ENCODE assay signal across 13 cellular contexts in the genomic region with DNA sequence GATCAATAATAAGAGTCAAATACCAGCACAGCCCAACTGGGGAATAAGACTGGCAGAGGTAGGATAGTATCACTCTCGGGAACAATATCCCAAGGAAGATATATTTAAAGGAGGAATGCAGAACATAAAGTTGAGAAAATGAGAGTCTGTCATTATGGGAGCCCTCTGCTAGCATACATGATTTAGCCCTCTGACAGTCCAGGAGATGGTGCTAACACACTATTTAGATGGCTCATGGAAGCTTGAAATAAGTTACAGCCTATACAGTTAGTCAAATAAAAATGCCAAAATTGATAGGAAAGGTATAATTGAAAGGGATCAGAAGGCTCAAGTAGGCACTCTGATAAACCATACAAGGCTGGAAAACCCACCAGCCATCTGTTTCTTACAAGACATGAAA.
DNase-seq lines count a peak whose midpoint lies in the region; ATAC-seq and TF ChIP-seq lines count a peak whose summit lies in the region.
"Had no signal": no experiment of that assay in that cellular context is flagged by ENCODE, and none has a peak within 500 bp of the region (broad histone marks: within the 10 kb centered on the region; RNA-seq: fewer than 3 reads in every experiment).

No MANE protein-coding gene starts in this region.

- H3K36me3 ChIP-seq in liver (ENCODE audit: control insufficient read depth in 4 of 4, insufficient read depth in 3 of 4, low read depth in 1 of 4, low read length in 3 of 4) (no peaks in the 10 kb centered on the region), right lobe of liver (no peaks in the 10 kb centered on the region), left ventricle myocardium inferior (no peaks in the 10 kb centered on the region)
- H3K36me3 ChIP-seq: BLaER1 treated with 17β-estradiol and CSF1 and Interleukin-3, amounts not matched to agents 10 nM and 100 nM; Peyer's patch had no signal

- DNase-seq in right lobe of liver (no peak), fibroblast of pulmonary artery (ENCODE audit: low read depth) (peak; percentile 65), A172 (ENCODE audit: low spot score) (no peak), left ventricle myocardium inferior (no peak)
- DNase-seq in activated CD4-positive, alpha-beta T cell treated with anti-CD3 and anti-CD28 coated beads for 1 hour = no peak
- DNase-seq: activated CD4-positive, CD25-positive, alpha-beta regulatory T cell treated with anti-CD3 and anti-CD28 coated beads, Interleukin-2, amount 50 U/mL, for 72 hours; NCI-H146; Peyer's patch had no signal

- TF ChIP-seq CTCF in liver (IDR thresholded peaks at IDR 0.05; ENCODE audit: low read depth, low read length, missing input control) (no peak), right lobe of liver (IDR thresholded peaks at IDR 0.05) (peak in 1 of 4 donors; percentile 8), fibroblast of pulmonary artery (IDR thresholded peaks at IDR 0.05; ENCODE audit: low read length, missing control alignments) (peak; percentile 54), left ventricle myocardium inferior (IDR thresholded peaks at IDR 0.05; ENCODE audit: borderline replicate concordance) (no peak)

- intact Hi-C loops in right lobe of liver (cut with DNase I) = no loop called here
- intact Hi-C loops in left ventricle myocardium inferior (cut with micrococcal nuclease) = no loop called here

- H3K4me1 ChIP-seq in liver (ENCODE audit: control insufficient read depth in 4 of 4, insufficient read depth in 4 of 4, low read length in 3 of 4) (no peaks in the 10 kb centered on the region), right lobe of liver (no peaks in the 10 kb centered on the region), left ventricle myocardium inferior (no peaks in the 10 kb centered on the region)
- H3K4me1 ChIP-seq: BLaER1 treated with 17β-estradiol and CSF1 and Interleukin-3, amounts not matched to agents 10 nM and 100 nM; Peyer's patch had no signal

- no peak overlapping the region for H3K9ac ChIP-seq in liver (ENCODE audit: low read depth in 1 of 2, low read length in 2 of 2)
- H3K9ac ChIP-seq: BLaER1 treated with 17β-estradiol and CSF1 and Interleukin-3, amounts not matched to agents 10 nM and 100 nM had no signal

- H3K4me3 ChIP-seq in liver (ENCODE audit: low read depth in 1 of 3, low read length in 3 of 3) = no peak overlapping the region
- no peak overlapping the region for H3K4me3 ChIP-seq in right lobe of liver
- no peak overlapping the region for H3K4me3 ChIP-seq in fibroblast of pulmonary artery (replicated peaks; ENCODE audit: low read depth, low read length)
- no peak overlapping the region for H3K4me3 ChIP-seq in left ventricle myocardium inferior
- H3K4me3 ChIP-seq: BLaER1 treated with 17β-estradiol and CSF1 and Interleukin-3, amounts not matched to agents 10 nM and 100 nM; Peyer's patch had no signal

- H3K27ac ChIP-seq in liver (ENCODE audit: low read depth in 1 of 2, low read length in 2 of 2) (no peak overlapping the region), right lobe of liver (no peak overlapping the region), left ventricle myocardium inferior (replicated peaks) (no peak overlapping the region)
- H3K27ac ChIP-seq: BLaER1 treated with 17β-estradiol and CSF1 and Interleukin-3, amounts not matched to agents 10 nM and 100 nM; HL-60; Peyer's patch had no signal

- H3K27me3 ChIP-seq in liver (ENCODE audit: control insufficient read depth in 4 of 4, insufficient read depth in 4 of 4, low read length in 3 of 4) = no peaks in the 10 kb centered on the region
- no peaks in the 10 kb centered on the region for H3K27me3 ChIP-seq in right lobe of liver
- H3K27me3 ChIP-seq in left ventricle myocardium inferior (ENCODE audit: low read depth) = no peaks in the 10 kb centered on the region
- H3K27me3 ChIP-seq: BLaER1 treated with 17β-estradiol and CSF1 and Interleukin-3, amounts not matched to agents 10 nM and 100 nM; Peyer's patch had no signal

- 69% methylated on average over 1 of the region's 1 CpG for WGBS in liver
- WGBS in right lobe of liver (ENCODE audit: insufficient coverage, low coverage, low lambda C conversion rate, missing lambda C conversion rate) = 25% methylated on average over 1 of the region's 1 CpG

- ATAC-seq in right lobe of liver = no peak
- peak; percentile 90 for ATAC-seq in SK-N-SH treated with all-trans-retinoic acid at 6 μM for 48 hours
- ATAC-seq in HG02678 (IDR thresholded peaks at IDR 0.05; ENCODE audit: unreplicated experiment) = no peak

- peak; percentile 27 to 33 for TF ChIP-seq RAD21 in liver (IDR thresholded peaks at IDR 0.05)

- H3K9me3 ChIP-seq in liver (ENCODE audit: control insufficient read depth in 4 of 4, low read length in 3 of 4) = no peaks in the 10 kb centered on the region
- H3K9me3 ChIP-seq in right lobe of liver = no peaks in the 10 kb centered on the region
- peaks cover 14% of the 10 kb centered on the region for H3K9me3 ChIP-seq in left ventricle myocardium inferior (replicated peaks)
- H3K9me3 ChIP-seq: BLaER1 treated with 17β-estradiol and CSF1 and Interleukin-3, amounts not matched to agents 10 nM and 100 nM; Peyer's patch had no signal

- TF ChIP-seq POLR2A in right lobe of liver (IDR thresholded peaks at IDR 0.05) = no peak

TF ChIP-seq in liver, 16 proteins besides CTCF, POLR2A, EP300 and RAD21 (continues in another document):
- TF ChIP-seq JUND (IDR thresholded peaks at IDR 0.05) (no peak), MAX (IDR thresholded peaks at IDR 0.05) (no peak), TAF1 (conservative IDR thresholded peaks at IDR 0.05) (no peak), YY1 (IDR thresholded peaks at IDR 0.05) (no peak), ZBTB33 (IDR thresholded peaks at IDR 0.05) (no peak), HNF4G (IDR thresholded peaks at IDR 0.05) (no peak), GABPA (IDR thresholded peaks at IDR 0.05 in 1 of 2, conservative IDR thresholded peaks at IDR 0.05 in 1 of 2) (no peak), HNF4A (conservative IDR thresholded peaks at IDR 0.05) (no peak), RXRA (IDR thresholded peaks at IDR 0.05) (no peak), FOXA1 (IDR thresholded peaks at IDR 0.05) (no peak), EGR1 (IDR thresholded peaks at IDR 0.05; ENCODE audit: low read depth in 2 of 2) (no peak)
- TF ChIP-seq, protein P1, sequence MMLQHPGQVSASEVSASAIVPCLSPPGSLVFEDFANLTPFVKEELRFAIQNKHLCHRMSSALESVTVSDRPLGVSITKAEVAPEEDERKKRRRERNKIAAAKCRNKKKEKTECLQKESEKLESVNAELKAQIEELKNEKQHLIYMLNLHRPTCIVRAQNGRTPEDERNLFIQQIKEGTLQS (IDR thresholded peaks at IDR 0.05) = no peak

TF ChIP-seq in SK-N-SH treated with all-trans-retinoic acid at 6 μM for 48 hours, 23 proteins besides CTCF, POLR2A, EP300 and RAD21:
- no peak for TF ChIP-seq RARB (CRISPR knock-in tag; IDR thresholded peaks at IDR 0.05)
- TF ChIP-seq CREB5 (CRISPR knock-in tag; IDR thresholded peaks at IDR 0.05; ENCODE audit: low read depth) = no peak
- no peak for TF ChIP-seq SNAI2 (CRISPR knock-in tag; IDR thresholded peaks at IDR 0.05)
- TF ChIP-seq CSDC2 (CRISPR knock-in tag; IDR thresholded peaks at IDR 0.05) = no peak
- no peak for TF ChIP-seq ISL1 (CRISPR knock-in tag; IDR thresholded peaks at IDR 0.05)
- TF ChIP-seq ESRRG (CRISPR knock-in tag; IDR thresholded peaks at IDR 0.05) = no peak
- no peak for TF ChIP-seq PPARA (CRISPR knock-in tag; IDR thresholded peaks at IDR 0.05; ENCODE audit: borderline replicate concordance)
- no peak for TF ChIP-seq ZNF70 (CRISPR knock-in tag; IDR thresholded peaks at IDR 0.05)
- no peak for TF ChIP-seq ZNF8 (CRISPR knock-in tag; IDR thresholded peaks at IDR 0.05)
- TF ChIP-seq ZC3H10 (CRISPR knock-in tag; IDR thresholded peaks at IDR 0.05) = no peak
- TF ChIP-seq TSHZ2 (CRISPR knock-in tag; IDR thresholded peaks at IDR 0.05) = no peak
- TF ChIP-seq TOX (CRISPR knock-in tag; IDR thresholded peaks at IDR 0.05; ENCODE audit: borderline replicate concordance) = no peak
- no peak for TF ChIP-seq OSR1 (CRISPR knock-in tag; IDR thresholded peaks at IDR 0.05)
